In genomic region chr1:19345391-19345790, GRCh38 we compare ENCODE assay signal across 24 cellular contexts. TPM values are rescaled to one million over a fixed set of nuclear protein-coding genes. Genes with fewer than 3 reads are reported as not detected.
DNase-seq lines count a peak whose midpoint lies in the region; ATAC-seq and TF ChIP-seq lines count a peak whose summit lies in the region.
"Had no signal": no experiment of that assay in that cellular context is flagged by ENCODE, and none has a peak within 500 bp of the region (broad histone marks: within the 10 kb centered on the region; RNA-seq: fewer than 3 reads in every experiment).

No MANE protein-coding gene starts in this region.

- H3K9me3 Mint-ChIP-seq in H9 (no peaks in the 10 kb centered on the region), WTC11 (no peaks in the 10 kb centered on the region), endodermal cell (no peaks in the 10 kb centered on the region)
- H3K9me3 Mint-ChIP-seq: activated naive CD8-positive, alpha-beta T cell treated with anti-CD3 and anti-CD28 coated beads, Interleukin-2, amount 10 ng/mL, durations not matched to agents 7 days and 5 days; central memory CD8-positive, alpha-beta T cell had no signal

- no peak overlapping the region for H2BK12ac ChIP-seq in H9 (ENCODE audit: insufficient read length, low read depth, low read length)

- no peak for DNase-seq in H9
- no peak for DNase-seq in WTC11 (ENCODE audit: low spot score)
- no peak for DNase-seq in endodermal cell
- DNase-seq in SW 1271 (lab: John Stamatoyannopoulos, UW) = no peak
- DNase-seq: activated CD4-positive, alpha-beta T cell treated with anti-CD3 and anti-CD28 coated beads for 36 hours; activated effector memory CD4-positive, alpha-beta T cell treated with anti-CD3 and anti-CD28 coated beads, Interleukin-2, amount 50 U/mL, for 16 hours; activated naive CD8-positive, alpha-beta T cell treated with anti-CD3 and anti-CD28 coated beads, Interleukin-2, amount 10 ng/mL, durations not matched to agents 7 days and 5 days; DMS153; left cardiac atrium; MM.1S; NCI-H1417; NCI-H2029; NCI-H526; PC-9; SHP77; stimulated activated CD4-positive, alpha-beta T cell treated with anti-CD3 and anti-CD28 coated beads, Interleukin-2, amount 100 ng/mL, for 48 hours; trophoblast cell had no signal

- H3K23me2 ChIP-seq in H9 (ENCODE audit: insufficient read length, low read depth, low read length, poor library complexity, severe bottlenecking) = no peaks in the 10 kb centered on the region

- H3T11ph ChIP-seq in H9 (ENCODE audit: low read length) = no peak overlapping the region

- H3K4me1 Mint-ChIP-seq in H9 = peaks cover 6 to 14% of the 10 kb centered on the region in 2 experiments
- H3K4me1 Mint-ChIP-seq in WTC11 = peaks cover 14% of the 10 kb centered on the region
- peaks cover 2% of the 10 kb centered on the region for H3K4me1 Mint-ChIP-seq in endodermal cell

- no peak overlapping the region for H2BK120ac ChIP-seq in H9 (ENCODE audit: low read depth, low read length, poor library complexity, severe bottlenecking)

- no peak overlapping the region for H4K91ac ChIP-seq in H9 (ENCODE audit: insufficient read length, low read depth, low read length)

- H3K27me3 Mint-ChIP-seq in H9 (ENCODE audit: low read depth) (no peaks in the 10 kb centered on the region; the same call in none of the 2 replicates), WTC11 (ENCODE audit: low read depth) (no peaks in the 10 kb centered on the region), endodermal cell (ENCODE audit: insufficient read depth) (no peaks in the 10 kb centered on the region)
- H3K27me3 Mint-ChIP-seq: activated CD4-positive, alpha-beta T cell treated with anti-CD3 and anti-CD28 coated beads for 36 hours; activated naive CD8-positive, alpha-beta T cell treated with anti-CD3 and anti-CD28 coated beads, Interleukin-2, amount 10 ng/mL, durations not matched to agents 7 days and 5 days; central memory CD8-positive, alpha-beta T cell had no signal

- no peak overlapping the region for H3K14ac ChIP-seq in H9 (ENCODE audit: insufficient read depth, low read length)

- no peak overlapping the region for H2BK5ac ChIP-seq in H9 (ENCODE audit: insufficient read length, low read length)

- H3K36me3 ChIP-seq in endodermal cell (ENCODE audit: control insufficient read depth, insufficient read depth, low read length) (peaks cover 63% of the 10 kb centered on the region), neutrophil (peaks cover 75% of the 10 kb centered on the region)

- WGBS in H9 (ENCODE audit: extremely low coverage, insufficient read length, low lambda C conversion rate) = no CpG with 5 or more reads among the region's 8 CpGs
- WGBS in endodermal cell (ENCODE audit: insufficient coverage in 1 of 2, insufficient read length in 1 of 2), 2 experiments = 93 to 95% methylated on average over 8 of the region's 8 CpGs

- no peak overlapping the region for H3K18ac ChIP-seq in H9 (ENCODE audit: insufficient read length, low read depth, low read length)

- no peak overlapping the region for H3K4ac ChIP-seq in H9 (ENCODE audit: low read depth, low read length)

- no peak overlapping the region for H2AFZ ChIP-seq in H9 (ENCODE audit: low read length)
- H2AFZ ChIP-seq: PC-9 had no signal

- H3K56ac ChIP-seq in H9 (ENCODE audit: insufficient read length, low read depth, low read length) = no peak overlapping the region

- H2BK15ac ChIP-seq in H9 (ENCODE audit: low read depth, low read length) = no peak overlapping the region

- no peaks in the 10 kb centered on the region for H4K20me1 ChIP-seq in H9 (ENCODE audit: control insufficient read depth, insufficient read depth, insufficient read length)

- TF ChIP-seq CTCF in H9 (conservative IDR thresholded peaks at IDR 0.05) (no peak), WTC11 (IDR thresholded peaks at IDR 0.05) (no peak), endodermal cell (conservative IDR thresholded peaks at IDR 0.05) (no peak), neutrophil (IDR thresholded peaks at IDR 0.05) (no peak)

- H3K27me3 ChIP-seq in H9 (ENCODE audit: insufficient read depth, low read length) (no peaks in the 10 kb centered on the region), endodermal cell (ENCODE audit: control insufficient read depth, insufficient read depth, low read length, poor library complexity, severe bottlenecking) (no peaks in the 10 kb centered on the region), neutrophil (no peaks in the 10 kb centered on the region)

- no peaks in the 10 kb centered on the region for H3K79me2 ChIP-seq in H9 (ENCODE audit: insufficient read depth, low read length)

- H3K23ac ChIP-seq in H9 (ENCODE audit: insufficient read length, low read depth, low read length) = no peak overlapping the region

- CTCF ChIA-PET in WTC11 (lab: Charles Lee) = interaction anchor here (0.9 to 2.8 kb wide), 10 partner anchors 8 to 438 kb away, joined by 3 to 14 read pairs (median 5); no protein-coding TSS in a partner anchor

- POLR2A ChIA-PET in WTC11 (lab: Charles Lee) = no interaction called here

- no peak overlapping the region for H2AK5ac ChIP-seq in H9 (ENCODE audit: insufficient read length, low read length)

- H3K79me1 ChIP-seq in H9 (ENCODE audit: insufficient read depth, low read depth, low read length, poor library complexity, severe bottlenecking) = no peaks in the 10 kb centered on the region

- peaks cover 17 to 59% (median 37%) of the 10 kb centered on the region in 3 experiments; a peak in 6 of 7 replicates for H3K36me3 Mint-ChIP-seq in H9 (ENCODE audit: insufficient read depth in 1 of 3, low read depth in 3 of 3)
- H3K36me3 Mint-ChIP-seq in WTC11 = peaks cover 15% of the 10 kb centered on the region
- peaks cover 55% of the 10 kb centered on the region for H3K36me3 Mint-ChIP-seq in endodermal cell (ENCODE audit: low read depth)

- H3K4me2 ChIP-seq in H9 (ENCODE audit: insufficient read depth, insufficient read length, low read length) = no peak overlapping the region
- H3K4me2 ChIP-seq: PC-9 had no signal

- ATAC-seq in WTC11 (no peak), GM21717 (IDR thresholded peaks at IDR 0.05; ENCODE audit: unreplicated experiment) (no peak), HG03460 (IDR thresholded peaks at IDR 0.05; ENCODE audit: unreplicated experiment) (no peak)
- ATAC-seq: activated CD4-positive, alpha-beta T cell treated with anti-CD3 and anti-CD28 coated beads for 36 hours; left cardiac atrium; sciatic nerve had no signal

- H4K5ac ChIP-seq in H9 (ENCODE audit: insufficient read length, low read depth, low read length) = no peak overlapping the region

- no peak overlapping the region for H3K4me3 ChIP-seq in endodermal cell (ENCODE audit: low read length)
- H3K4me3 ChIP-seq in neutrophil (ENCODE audit: low read depth in 1 of 2, low read length in 1 of 2) = no peak overlapping the region
- H3K4me3 ChIP-seq: HAP-1, PC-9 had no signal

- H3K9ac ChIP-seq in H9 (ENCODE audit: extremely low read depth, insufficient read length, low read length) (no peak overlapping the region), endodermal cell (ENCODE audit: extremely low read depth, low read length, poor library complexity, severe bottlenecking) (no peak overlapping the region)

- no peak overlapping the region for H4K8ac ChIP-seq in H9 (replicated peaks; ENCODE audit: insufficient read length, low read depth, low read length)

- no peak overlapping the region for H2BK20ac ChIP-seq in H9 (ENCODE audit: low read depth, low read length, poor library complexity, severe bottlenecking)

- H3K4me1 ChIP-seq in H9 (ENCODE audit: insufficient read depth, low read length) = peaks cover 2% of the 10 kb centered on the region; the same call in 1 of the 2 replicates
- no peaks in the 10 kb centered on the region for H3K4me1 ChIP-seq in endodermal cell (ENCODE audit: control insufficient read depth, insufficient read depth, low read length)
- peaks cover 24 to 29% of the 10 kb centered on the region in 2 experiments for H3K4me1 ChIP-seq in neutrophil (ENCODE audit: control insufficient read depth in 1 of 2, insufficient read depth in 1 of 2, low read depth in 1 of 2, low read length in 1 of 2)
- H3K4me1 ChIP-seq: HAP-1 had no signal

- no peaks in the 10 kb centered on the region for H3K9me3 ChIP-seq in H9 (ENCODE audit: control insufficient read depth, low read depth, low read length)
- no peaks in the 10 kb centered on the region for H3K9me3 ChIP-seq in endodermal cell (ENCODE audit: control insufficient read depth, low read length)
- no peaks in the 10 kb centered on the region for H3K9me3 ChIP-seq in neutrophil
- H3K9me3 ChIP-seq: HAP-1 had no signal

- peak overlapping the region in 2 of 3 experiments; percentile 34 to 40; a peak in 1 of 7 replicates for H3K27ac Mint-ChIP-seq in H9
- H3K27ac Mint-ChIP-seq in WTC11 = peak overlapping the region; percentile 65
- H3K27ac Mint-ChIP-seq in endodermal cell = peak overlapping the region; percentile 26
- H3K27ac Mint-ChIP-seq: activated CD4-positive, alpha-beta T cell treated with anti-CD3 and anti-CD28 coated beads for 36 hours; activated naive CD8-positive, alpha-beta T cell treated with anti-CD3 and anti-CD28 coated beads, Interleukin-2, amount 10 ng/mL, durations not matched to agents 7 days and 5 days had no signal

- H3K27ac ChIP-seq in H9 (ENCODE audit: insufficient read length, low read depth, low read length) (no peak overlapping the region), endodermal cell (ENCODE audit: low read depth, low read length) (no peak overlapping the region), neutrophil (peak overlapping the region; percentile 47)
- H3K27ac ChIP-seq: HL-60, PC-9 had no signal

- no peak overlapping the region for H3K4me3 Mint-ChIP-seq in H9
- no peak overlapping the region for H3K4me3 Mint-ChIP-seq in WTC11
- no peak overlapping the region for H3K4me3 Mint-ChIP-seq in endodermal cell
- H3K4me3 Mint-ChIP-seq: activated CD4-positive, alpha-beta T cell treated with anti-CD3 and anti-CD28 coated beads for 36 hours; activated naive CD8-positive, alpha-beta T cell treated with anti-CD3 and anti-CD28 coated beads, Interleukin-2, amount 10 ng/mL, durations not matched to agents 7 days and 5 days; central memory CD8-positive, alpha-beta T cell had no signal

TF ChIP-seq in WTC11, 78 proteins besides CTCF, POLR2A, EP300 and RAD21 (continues in another document):
- TF ChIP-seq JUN (CRISPR knock-in tag; IDR thresholded peaks at IDR 0.05) (no peak), CREM (CRISPR knock-in tag; IDR thresholded peaks at IDR 0.05) (no peak), JAZF1 (CRISPR knock-in tag; IDR thresholded peaks at IDR 0.05) (no peak)

RNA-seq across cellular contexts. Expression of gene SLC66A1, which starts 33.3 kb away (rescaled TPM):
- total RNA-seq in H9 (2021) (22.5 TPM in 2 replicates), WTC11 (2021) (12.8 to 14.2 TPM (median 14.1 TPM) in 3 replicates), endodermal cell (10 to 100 TPM; 20.8 to 22.6 TPM)
- 20.0 TPM for polyA plus RNA-seq in endodermal cell (2013, experiment 1 of 2)
- polyA plus RNA-seq in endodermal cell (2013, experiment 2 of 2) = 18.9 TPM

RNA-seq across cellular contexts. Expression of gene AKR7A2, which starts 33.4 kb away (rescaled TPM):
- total RNA-seq in H9 (2021) = 48.0 and 50.3 TPM in 2 replicates
- 43.4 to 51.6 TPM (median 50.6 TPM) in 3 replicates for total RNA-seq in WTC11 (2021)
- 10 to 100 TPM; 47.8 to 66.1 TPM for total RNA-seq in endodermal cell
- 53.1 TPM for polyA plus RNA-seq in endodermal cell (2013, experiment 1 of 2)
- polyA plus RNA-seq in endodermal cell (2013, experiment 2 of 2) = 52.3 TPM

RNA-seq across cellular contexts. Expression of gene AKR7A3, which starts 56.8 kb away (rescaled TPM):
- 0.74 and 0.81 TPM in 2 replicates for total RNA-seq in H9 (2021)
- total RNA-seq in WTC11 (2021) = 1.3 to 1.5 TPM (median 1.5 TPM) in 3 replicates
- total RNA-seq in endodermal cell = 1 to 10 TPM in 1 of 2 donors, under 1 TPM in 1; 0.92 to 2.0 TPM
- polyA plus RNA-seq in endodermal cell (2013, experiment 1 of 2) = 0.85 TPM
- polyA plus RNA-seq in endodermal cell (2013, experiment 2 of 2) = 1.2 TPM
